Comparison of ENCODE assay signal across 13 cellular contexts in the genomic region with DNA sequence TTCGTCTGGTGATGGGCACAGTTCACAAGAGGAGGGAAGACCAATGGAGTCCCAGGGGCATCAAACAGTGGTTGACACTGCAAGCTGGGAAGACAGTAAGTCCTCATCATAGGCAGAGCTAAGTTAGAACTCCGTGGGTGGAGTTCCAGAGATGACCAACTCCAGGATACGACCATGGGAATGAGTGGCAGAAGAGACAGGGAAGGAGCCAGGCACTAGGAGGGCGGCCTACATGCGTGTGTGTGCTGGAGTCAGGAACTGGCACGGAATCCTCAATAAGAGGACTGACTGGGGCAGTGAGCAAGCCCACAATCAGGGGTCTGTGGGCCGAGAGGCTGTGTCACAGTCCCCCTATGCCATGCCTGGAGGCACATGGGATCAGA. TPM values are rescaled to one million over a fixed set of nuclear protein-coding genes. Genes with fewer than 3 reads are reported as not detected.
DNase-seq lines count a peak whose midpoint lies in the region; ATAC-seq and TF ChIP-seq lines count a peak whose summit lies in the region.
"Had no signal": no experiment of that assay in that cellular context is flagged by ENCODE, and none has a peak within 500 bp of the region (broad histone marks: within the 10 kb centered on the region; RNA-seq: fewer than 3 reads in every experiment).

No MANE protein-coding gene starts in this region.

- TF ChIP-seq CTCF in activated B cell treated with CpG ODN at 0.5 μM for 24 hours (IDR thresholded peaks at IDR 0.05) (no peak), mesothelial cell of epicardium (IDR thresholded peaks at IDR 0.05; ENCODE audit: unreplicated experiment) (no peak), type B pancreatic cell (conservative IDR thresholded peaks at IDR 0.05) (no peak)

- POLR2A ChIA-PET in activated B cell treated with CpG ODN at 0.5 μM for 24 hours (lab: Charles Lee): no interaction called here

- no peak for ATAC-seq in activated B cell treated with CpG ODN at 0.5 μM for 24 hours (ENCODE audit: low read depth)
- no peak for ATAC-seq in GM21619 (IDR thresholded peaks at IDR 0.05; ENCODE audit: unreplicated experiment)
- ATAC-seq: heart left ventricle had no signal

- H3K27ac Mint-ChIP-seq in activated naive CD8-positive, alpha-beta T cell: peak overlapping the region; percentile 68
- no peak overlapping the region for H3K27ac Mint-ChIP-seq in activated naive CD8-positive, alpha-beta T cell treated with anti-CD3 and anti-CD28 coated beads for 36 hours
- peak overlapping the region; percentile 30 for H3K27ac Mint-ChIP-seq in activated B cell treated with CpG ODN at 0.5 μM for 24 hours
- peak overlapping the region; percentile 48 for H3K27ac Mint-ChIP-seq in mesothelial cell of epicardium
- H3K27ac Mint-ChIP-seq in type B pancreatic cell: peak overlapping the region; percentile 84

- intact Hi-C loops in activated B cell treated with CpG ODN at 0.5 μM for 24 hours (cut with micrococcal nuclease): loop anchor here (2.0 to 10.0 kb wide), 3 partner anchors 29 to 1095 kb away; no protein-coding TSS in a partner anchor

- peaks cover 2% of the 10 kb centered on the region for H3K36me3 Mint-ChIP-seq in activated naive CD8-positive, alpha-beta T cell
- peaks cover 14% of the 10 kb centered on the region for H3K36me3 Mint-ChIP-seq in activated naive CD8-positive, alpha-beta T cell treated with anti-CD3 and anti-CD28 coated beads for 36 hours
- H3K36me3 Mint-ChIP-seq in activated B cell treated with CpG ODN at 0.5 μM for 24 hours (ENCODE audit: low read depth) (peaks cover 46% of the 10 kb centered on the region), mesothelial cell of epicardium (peaks cover 10% of the 10 kb centered on the region), type B pancreatic cell (peaks cover 8% of the 10 kb centered on the region)

- no peak for DNase-seq in activated naive CD8-positive, alpha-beta T cell treated with anti-CD3 and anti-CD28 coated beads for 36 hours
- DNase-seq in activated B cell treated with CpG ODN at 0.5 μM for 24 hours (no peak), mesothelial cell of epicardium (ENCODE audit: low spot score in 2 of 2, unreplicated experiment in 2 of 2) (no peak), type B pancreatic cell (ENCODE audit: extremely low spot score, unreplicated experiment) (no peak), mucosa of gallbladder (ENCODE audit: low spot score) (no peak), GF-D8 (lab: John Stamatoyannopoulos, UW) (no peak)
- DNase-seq: amniotic stem cell, heart left ventricle, NCI-H1694 treated with DMSO at 0.1 percent for 48 hours, NCI-H524, testis had no signal

- H3K4me3 Mint-ChIP-seq in activated naive CD8-positive, alpha-beta T cell: no peak overlapping the region
- no peak overlapping the region for H3K4me3 Mint-ChIP-seq in activated naive CD8-positive, alpha-beta T cell treated with anti-CD3 and anti-CD28 coated beads for 36 hours
- H3K4me3 Mint-ChIP-seq in activated B cell treated with CpG ODN at 0.5 μM for 24 hours (no peak overlapping the region), mesothelial cell of epicardium (no peak overlapping the region), type B pancreatic cell (peak overlapping the region; percentile 35)

- no peaks in the 10 kb centered on the region for H3K9me3 Mint-ChIP-seq in activated naive CD8-positive, alpha-beta T cell (ENCODE audit: low read depth)
- no peaks in the 10 kb centered on the region for H3K9me3 Mint-ChIP-seq in activated naive CD8-positive, alpha-beta T cell treated with anti-CD3 and anti-CD28 coated beads for 36 hours
- H3K9me3 Mint-ChIP-seq in activated B cell treated with CpG ODN at 0.5 μM for 24 hours (no peaks in the 10 kb centered on the region), mesothelial cell of epicardium (peaks cover 23% of the 10 kb centered on the region), type B pancreatic cell (no peaks in the 10 kb centered on the region)

- CTCF ChIA-PET in activated B cell treated with CpG ODN at 0.5 μM for 24 hours (lab: Charles Lee): no interaction called here

- H3K27me3 Mint-ChIP-seq in activated naive CD8-positive, alpha-beta T cell: no peaks in the 10 kb centered on the region
- H3K27me3 Mint-ChIP-seq in activated naive CD8-positive, alpha-beta T cell treated with anti-CD3 and anti-CD28 coated beads for 36 hours: no peaks in the 10 kb centered on the region
- H3K27me3 Mint-ChIP-seq in activated B cell treated with CpG ODN at 0.5 μM for 24 hours (no peaks in the 10 kb centered on the region), mesothelial cell of epicardium (ENCODE audit: low read depth) (no peaks in the 10 kb centered on the region), type B pancreatic cell (no peaks in the 10 kb centered on the region)

- peaks cover 34% of the 10 kb centered on the region for H3K4me1 Mint-ChIP-seq in activated naive CD8-positive, alpha-beta T cell (ENCODE audit: low read depth)
- H3K4me1 Mint-ChIP-seq in activated naive CD8-positive, alpha-beta T cell treated with anti-CD3 and anti-CD28 coated beads for 36 hours: peaks cover 23% of the 10 kb centered on the region
- peaks cover 10% of the 10 kb centered on the region for H3K4me1 Mint-ChIP-seq in activated B cell treated with CpG ODN at 0.5 μM for 24 hours
- peaks cover 40% of the 10 kb centered on the region for H3K4me1 Mint-ChIP-seq in mesothelial cell of epicardium
- peaks cover 30% of the 10 kb centered on the region for H3K4me1 Mint-ChIP-seq in type B pancreatic cell (ENCODE audit: unreplicated experiment)

RNA-seq across cellular contexts. Expression of a gene that starts 30.4 kb away (rescaled TPM):
- 100 to 1,000 TPM; 155 to 159 TPM for total RNA-seq in activated naive CD8-positive, alpha-beta T cell treated with anti-CD3 and anti-CD28 coated beads for 36 hours
- total RNA-seq in activated B cell treated with CpG ODN at 0.5 μM for 24 hours (134 and 146 TPM in 2 replicates), mesothelial cell of epicardium (64.9 to 73.4 TPM (median 69.1 TPM) in 3 replicates), type B pancreatic cell (ENCODE audit: low replicate concordance) (83.8 and 86.1 TPM in 2 replicates), mucosa of gallbladder (108 TPM)

RNA-seq across cellular contexts. Expression of a gene that starts 47.4 kb away (rescaled TPM):
- 10 to 100 TPM; 50.9 to 53.1 TPM for total RNA-seq in activated naive CD8-positive, alpha-beta T cell treated with anti-CD3 and anti-CD28 coated beads for 36 hours
- total RNA-seq in activated B cell treated with CpG ODN at 0.5 μM for 24 hours: 56.8 and 69.0 TPM in 2 replicates
- 49.4 to 57.8 TPM (median 56.2 TPM) in 3 replicates for total RNA-seq in mesothelial cell of epicardium
- total RNA-seq in type B pancreatic cell (ENCODE audit: low replicate concordance): 32.0 and 37.7 TPM in 2 replicates
- 64.9 TPM for total RNA-seq in mucosa of gallbladder
